In the genomic region with DNA sequence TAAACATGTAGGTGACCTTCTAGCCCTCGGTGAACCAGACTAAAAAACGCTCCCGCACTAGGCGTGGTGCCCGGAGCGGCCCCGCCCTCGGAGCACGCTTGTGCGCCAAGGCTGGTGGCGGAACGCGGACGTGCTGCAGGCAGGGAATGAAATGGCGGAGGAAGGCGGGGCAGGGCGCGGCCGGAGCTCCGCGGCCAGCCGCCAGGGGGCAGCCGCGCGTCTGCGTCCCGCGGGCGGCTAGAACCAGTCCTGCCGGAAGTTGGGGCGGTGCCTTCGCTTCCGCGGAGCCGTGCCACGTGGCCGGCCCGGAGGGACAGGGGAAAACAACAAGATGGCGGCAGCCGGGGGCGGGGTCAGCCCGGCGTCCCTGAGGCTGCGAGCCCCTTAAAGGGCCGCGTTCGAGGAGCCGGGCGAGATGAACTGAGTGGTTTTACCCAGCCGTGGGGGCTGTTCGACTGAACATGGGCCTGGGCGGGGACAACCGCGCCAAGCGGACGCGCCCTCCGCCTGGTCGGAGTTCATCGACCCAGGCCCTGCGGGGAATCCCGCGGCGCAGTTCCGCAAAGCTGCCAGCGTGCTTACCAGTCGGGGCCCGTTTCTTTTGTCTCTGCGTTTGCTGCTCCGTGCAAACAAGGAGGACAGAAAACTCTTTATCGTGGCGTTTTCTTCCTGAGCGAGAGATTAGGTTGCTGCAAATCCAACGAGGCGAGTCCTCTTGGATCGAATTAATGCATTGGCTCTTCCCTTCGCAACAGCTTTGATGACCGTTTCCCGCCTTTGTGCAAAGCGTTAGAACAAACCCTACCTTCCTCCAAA, we compare ENCODE assay signal across 8 cellular contexts.
A peak's percentile ranks its signal among the peaks of the same experiment; 100 is the strongest.
DNase-seq lines count a peak whose midpoint lies in the region; ATAC-seq and TF ChIP-seq lines count a peak whose summit lies in the region.

No MANE protein-coding gene starts in this region.

- H3K4me2 ChIP-seq in BLaER1, result peak overlapping the region; percentile 90

- peak overlapping the region; percentile 99 for H3K9ac ChIP-seq in BLaER1

- peak overlapping the region; percentile 99 for H3K27ac ChIP-seq in BLaER1
- peak overlapping the region; percentile 100 for H3K27ac ChIP-seq in layer of hippocampus (ENCODE audit: low read depth, low read length)

- no peaks in the 10 kb centered on the region for H3K9me3 Mint-ChIP-seq in chondrocyte (ENCODE audit: low read depth)

- no peaks in the 10 kb centered on the region for H3K9me3 ChIP-seq in BLaER1

- H3K27ac Mint-ChIP-seq in chondrocyte (ENCODE audit: unreplicated experiment), result peak overlapping the region; percentile 98

- TF ChIP-seq CTCF in chondrocyte (IDR thresholded peaks at IDR 0.05), result peak; percentile 97

- H3K4me3 ChIP-seq in BLaER1, result peak overlapping the region; percentile 70

- H3K27me3 ChIP-seq in BLaER1 (no peaks in the 10 kb centered on the region), layer of hippocampus (ENCODE audit: control insufficient read depth, insufficient read depth, low read length) (no peaks in the 10 kb centered on the region)

- H4K20me1 ChIP-seq in BLaER1, result no peaks in the 10 kb centered on the region

- no peaks in the 10 kb centered on the region for H3K36me3 ChIP-seq in BLaER1

- DNase-seq in GM19238 (ENCODE audit: insufficient read length, low spot score) (peak; percentile 89), NCI-H460 (ENCODE audit: extremely low read depth, low read depth) (peak; percentile 93), chondrocyte (ENCODE audit: low spot score) (peak; percentile 99)
- DNase-seq in activated CD4-positive, alpha-beta T cell treated with anti-CD3 and anti-CD28 coated beads for 24 hours (ENCODE audit: low read depth in 2 of 2), result peak; percentile 96 to 97
- DNase-seq in stimulated activated CD4-positive, alpha-beta T cell treated with anti-CD3 and anti-CD28 coated beads, Interleukin-1b, Interleukin-23, amount 100 ng/mL, for 24 hours (ENCODE audit: low read depth in 4 of 4, low spot score in 1 of 4), result peak; percentile 91 to 98 (median 96)

- H3K4me1 Mint-ChIP-seq in chondrocyte (ENCODE audit: low read depth), result peaks cover 48% of the 10 kb centered on the region

- peaks cover 43% of the 10 kb centered on the region for H3K4me1 ChIP-seq in BLaER1

- H3K4me3 Mint-ChIP-seq in chondrocyte (ENCODE audit: unreplicated experiment), result peak overlapping the region; percentile 75

- no peaks in the 10 kb centered on the region for H3K27me3 Mint-ChIP-seq in chondrocyte (ENCODE audit: low read depth)

- ATAC-seq in HG03439 (IDR thresholded peaks at IDR 0.05; ENCODE audit: unreplicated experiment), result peak; percentile 84

- no peaks in the 10 kb centered on the region for H3K36me3 Mint-ChIP-seq in chondrocyte (ENCODE audit: low read depth)

Comparison
In these comparisons a context has a peak if more than half of its experiments do, and no peak if none do; other contexts are left out.
1. Peak in every context shown above with its lines: DNase-seq, ATAC-seq, H3K4me3 ChIP-seq and H3K27ac ChIP-seq.